Comparison of ENCODE assay signal across 1 cellular context in the genomic region with DNA sequence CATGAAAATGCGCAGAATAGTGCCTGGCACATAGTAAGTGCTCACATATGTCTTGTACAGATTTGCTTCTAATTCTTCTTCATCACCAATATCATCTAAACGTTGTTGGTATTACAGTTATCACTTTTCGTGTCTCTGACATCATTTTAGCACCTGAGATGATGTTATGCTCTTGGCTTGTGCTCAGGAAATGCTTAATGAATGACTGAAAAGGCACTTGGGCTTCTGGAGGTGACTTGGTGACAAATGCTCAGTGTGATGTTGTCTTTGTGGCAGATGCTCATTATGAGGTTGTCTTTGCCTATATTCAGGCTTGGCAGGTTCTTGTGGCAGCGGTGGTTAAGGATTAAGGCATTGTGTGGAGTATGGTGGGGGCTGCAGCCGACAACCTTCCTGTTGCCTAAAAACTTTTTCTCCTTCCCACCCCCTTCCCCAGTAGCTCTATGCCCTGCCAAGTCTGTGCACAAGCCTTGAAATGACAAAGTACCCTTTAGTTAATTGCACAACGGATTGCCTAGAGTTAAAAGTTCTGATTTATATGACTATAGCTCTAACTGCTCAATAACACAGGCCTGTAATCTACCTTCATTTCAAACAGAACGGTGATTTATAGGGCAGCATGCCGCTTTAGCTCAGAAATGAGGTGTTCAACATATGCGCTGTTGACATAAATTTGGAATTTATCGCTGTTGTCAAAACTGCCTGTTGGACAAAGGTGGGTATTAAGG.
A peak's percentile ranks its signal among the peaks of the same experiment; 100 is the strongest.
TF ChIP-seq lines count a peak whose summit lies in the region.

No MANE protein-coding gene starts in this region.

TF ChIP-seq in HEK293, 187 proteins besides CTCF, POLR2A, EP300 and RAD21 (continued from another document):
- TF ChIP-seq, protein P1, sequence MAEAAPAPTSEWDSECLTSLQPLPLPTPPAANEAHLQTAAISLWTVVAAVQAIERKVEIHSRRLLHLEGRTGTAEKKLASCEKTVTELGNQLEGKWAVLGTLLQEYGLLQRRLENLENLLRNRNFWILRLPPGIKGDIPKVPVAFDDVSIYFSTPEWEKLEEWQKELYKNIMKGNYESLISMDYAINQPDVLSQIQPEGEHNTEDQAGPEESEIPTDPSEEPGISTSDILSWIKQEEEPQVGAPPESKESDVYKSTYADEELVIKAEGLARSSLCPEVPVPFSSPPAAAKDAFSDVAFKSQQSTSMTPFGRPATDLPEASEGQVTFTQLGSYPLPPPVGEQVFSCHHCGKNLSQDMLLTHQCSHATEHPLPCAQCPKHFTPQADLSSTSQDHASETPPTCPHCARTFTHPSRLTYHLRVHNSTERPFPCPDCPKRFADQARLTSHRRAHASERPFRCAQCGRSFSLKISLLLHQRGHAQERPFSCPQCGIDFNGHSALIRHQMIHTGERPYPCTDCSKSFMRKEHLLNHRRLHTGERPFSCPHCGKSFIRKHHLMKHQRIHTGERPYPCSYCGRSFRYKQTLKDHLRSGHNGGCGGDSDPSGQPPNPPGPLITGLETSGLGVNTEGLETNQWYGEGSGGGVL (tag by site-specific recombination; IDR thresholded peaks at IDR 0.05) = no peak
- TF ChIP-seq SP7 (tag by site-specific recombination; IDR thresholded peaks at IDR 0.05) = peak; percentile 96
- TF ChIP-seq KLF7 (tag by site-specific recombination; IDR thresholded peaks at IDR 0.05; ENCODE audit: borderline replicate concordance) = no peak
- peak; percentile 72 for TF ChIP-seq OSR2 (tag by site-specific recombination; IDR thresholded peaks at IDR 0.05)
- no peak for TF ChIP-seq ZNF24 (tag by site-specific recombination; IDR thresholded peaks at IDR 0.05)
- TF ChIP-seq, protein P2, sequence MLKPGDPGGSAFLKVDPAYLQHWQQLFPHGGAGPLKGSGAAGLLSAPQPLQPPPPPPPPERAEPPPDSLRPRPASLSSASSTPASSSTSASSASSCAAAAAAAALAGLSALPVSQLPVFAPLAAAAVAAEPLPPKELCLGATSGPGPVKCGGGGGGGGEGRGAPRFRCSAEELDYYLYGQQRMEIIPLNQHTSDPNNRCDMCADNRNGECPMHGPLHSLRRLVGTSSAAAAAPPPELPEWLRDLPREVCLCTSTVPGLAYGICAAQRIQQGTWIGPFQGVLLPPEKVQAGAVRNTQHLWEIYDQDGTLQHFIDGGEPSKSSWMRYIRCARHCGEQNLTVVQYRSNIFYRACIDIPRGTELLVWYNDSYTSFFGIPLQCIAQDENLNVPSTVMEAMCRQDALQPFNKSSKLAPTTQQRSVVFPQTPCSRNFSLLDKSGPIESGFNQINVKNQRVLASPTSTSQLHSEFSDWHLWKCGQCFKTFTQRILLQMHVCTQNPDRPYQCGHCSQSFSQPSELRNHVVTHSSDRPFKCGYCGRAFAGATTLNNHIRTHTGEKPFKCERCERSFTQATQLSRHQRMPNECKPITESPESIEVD (tag by site-specific recombination; IDR thresholded peaks at IDR 0.05) = peak; percentile 70
- no peak for TF ChIP-seq ZIC2 (tag by site-specific recombination; IDR thresholded peaks at IDR 0.05)
- TF ChIP-seq ZNF114 (tag by site-specific recombination; IDR thresholded peaks at IDR 0.05) = no peak
- TF ChIP-seq ZFP3 (tag by site-specific recombination; IDR thresholded peaks at IDR 0.05; ENCODE audit: low read depth) = no peak
- no peak for TF ChIP-seq ZNF23 (tag by site-specific recombination; IDR thresholded peaks at IDR 0.05; ENCODE audit: borderline replicate concordance)
- TF ChIP-seq, protein P3, sequence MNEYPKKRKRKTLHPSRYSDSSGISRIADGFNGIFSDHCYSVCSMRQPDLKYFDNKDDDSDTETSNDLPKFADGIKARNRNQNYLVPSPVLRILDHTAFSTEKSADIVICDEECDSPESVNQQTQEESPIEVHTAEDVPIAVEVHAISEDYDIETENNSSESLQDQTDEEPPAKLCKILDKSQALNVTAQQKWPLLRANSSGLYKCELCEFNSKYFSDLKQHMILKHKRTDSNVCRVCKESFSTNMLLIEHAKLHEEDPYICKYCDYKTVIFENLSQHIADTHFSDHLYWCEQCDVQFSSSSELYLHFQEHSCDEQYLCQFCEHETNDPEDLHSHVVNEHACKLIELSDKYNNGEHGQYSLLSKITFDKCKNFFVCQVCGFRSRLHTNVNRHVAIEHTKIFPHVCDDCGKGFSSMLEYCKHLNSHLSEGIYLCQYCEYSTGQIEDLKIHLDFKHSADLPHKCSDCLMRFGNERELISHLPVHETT (tag by site-specific recombination; IDR thresholded peaks at IDR 0.05) = 0 out of 2 replicates have a peak, but pooled peaks have one; percentile 25
- TF ChIP-seq GFI1B (tag by site-specific recombination; IDR thresholded peaks at IDR 0.05) = peak; percentile 94
- TF ChIP-seq, protein P4, sequence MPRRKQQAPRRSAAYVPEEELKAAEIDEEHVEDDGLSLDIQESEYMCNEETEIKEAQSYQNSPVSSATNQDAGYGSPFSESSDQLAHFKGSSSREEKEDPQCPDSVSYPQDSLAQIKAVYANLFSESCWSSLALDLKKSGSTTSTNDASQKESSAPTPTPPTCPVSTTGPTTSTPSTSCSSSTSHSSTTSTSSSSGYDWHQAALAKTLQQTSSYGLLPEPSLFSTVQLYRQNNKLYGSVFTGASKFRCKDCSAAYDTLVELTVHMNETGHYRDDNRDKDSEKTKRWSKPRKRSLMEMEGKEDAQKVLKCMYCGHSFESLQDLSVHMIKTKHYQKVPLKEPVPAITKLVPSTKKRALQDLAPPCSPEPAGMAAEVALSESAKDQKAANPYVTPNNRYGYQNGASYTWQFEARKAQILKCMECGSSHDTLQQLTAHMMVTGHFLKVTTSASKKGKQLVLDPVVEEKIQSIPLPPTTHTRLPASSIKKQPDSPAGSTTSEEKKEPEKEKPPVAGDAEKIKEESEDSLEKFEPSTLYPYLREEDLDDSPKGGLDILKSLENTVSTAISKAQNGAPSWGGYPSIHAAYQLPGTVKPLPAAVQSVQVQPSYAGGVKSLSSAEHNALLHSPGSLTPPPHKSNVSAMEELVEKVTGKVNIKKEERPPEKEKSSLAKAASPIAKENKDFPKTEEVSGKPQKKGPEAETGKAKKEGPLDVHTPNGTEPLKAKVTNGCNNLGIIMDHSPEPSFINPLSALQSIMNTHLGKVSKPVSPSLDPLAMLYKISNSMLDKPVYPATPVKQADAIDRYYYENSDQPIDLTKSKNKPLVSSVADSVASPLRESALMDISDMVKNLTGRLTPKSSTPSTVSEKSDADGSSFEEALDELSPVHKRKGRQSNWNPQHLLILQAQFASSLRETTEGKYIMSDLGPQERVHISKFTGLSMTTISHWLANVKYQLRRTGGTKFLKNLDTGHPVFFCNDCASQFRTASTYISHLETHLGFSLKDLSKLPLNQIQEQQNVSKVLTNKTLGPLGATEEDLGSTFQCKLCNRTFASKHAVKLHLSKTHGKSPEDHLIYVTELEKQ (tag by site-specific recombination; IDR thresholded peaks at IDR 0.05; ENCODE audit: borderline replicate concordance) = no peak
- 0 out of 2 replicates have a peak, but pooled peaks have one; percentile 23 for TF ChIP-seq ZBTB8A (tag by site-specific recombination; IDR thresholded peaks at IDR 0.05)
- no peak for TF ChIP-seq ZNF311 (tag by site-specific recombination; IDR thresholded peaks at IDR 0.05; ENCODE audit: borderline replicate concordance)
- TF ChIP-seq ZNF324 (tag by site-specific recombination; IDR thresholded peaks at IDR 0.05) = no peak
- TF ChIP-seq ZSCAN16 (tag by site-specific recombination; IDR thresholded peaks at IDR 0.05) = no peak
- TF ChIP-seq EGR2 (tag by site-specific recombination; IDR thresholded peaks at IDR 0.05; ENCODE audit: low read depth) = no peak
- TF ChIP-seq ZBTB21 (tag by site-specific recombination; IDR thresholded peaks at IDR 0.05) = peak; percentile 33; the same call in 1 of the 2 replicates
- TF ChIP-seq FEZF1 (tag by site-specific recombination; IDR thresholded peaks at IDR 0.05) = peak; percentile 59
- TF ChIP-seq YY2 (tag by site-specific recombination; IDR thresholded peaks at IDR 0.05) = no peak
- TF ChIP-seq ZNF48 (tag by site-specific recombination; IDR thresholded peaks at IDR 0.05) = no peak
- TF ChIP-seq ZNF341 (tag by site-specific recombination; IDR thresholded peaks at IDR 0.05; ENCODE audit: low read depth) = no peak
- TF ChIP-seq, protein P5, sequence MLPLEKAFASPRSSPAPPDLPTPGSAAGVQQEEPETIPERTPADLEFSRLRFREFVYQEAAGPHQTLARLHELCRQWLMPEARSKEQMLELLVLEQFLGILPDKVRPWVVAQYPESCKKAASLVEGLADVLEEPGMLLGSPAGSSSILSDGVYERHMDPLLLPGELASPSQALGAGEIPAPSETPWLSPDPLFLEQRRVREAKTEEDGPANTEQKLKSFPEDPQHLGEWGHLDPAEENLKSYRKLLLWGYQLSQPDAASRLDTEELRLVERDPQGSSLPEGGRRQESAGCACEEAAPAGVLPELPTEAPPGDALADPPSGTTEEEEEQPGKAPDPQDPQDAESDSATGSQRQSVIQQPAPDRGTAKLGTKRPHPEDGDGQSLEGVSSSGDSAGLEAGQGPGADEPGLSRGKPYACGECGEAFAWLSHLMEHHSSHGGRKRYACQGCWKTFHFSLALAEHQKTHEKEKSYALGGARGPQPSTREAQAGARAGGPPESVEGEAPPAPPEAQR (tag by site-specific recombination; IDR thresholded peaks at IDR 0.05) = no peak
- no peak for TF ChIP-seq ZNF184 (tag by site-specific recombination; IDR thresholded peaks at IDR 0.05)
- TF ChIP-seq ZNF391 (tag by site-specific recombination; IDR thresholded peaks at IDR 0.05; ENCODE audit: borderline replicate concordance, low read depth) = no peak
- TF ChIP-seq ZNF623 (tag by site-specific recombination; IDR thresholded peaks at IDR 0.05) = no peak
- TF ChIP-seq ZNF654 (tag by site-specific recombination; IDR thresholded peaks at IDR 0.05; ENCODE audit: low read depth) = no peak
- TF ChIP-seq, protein P6, sequence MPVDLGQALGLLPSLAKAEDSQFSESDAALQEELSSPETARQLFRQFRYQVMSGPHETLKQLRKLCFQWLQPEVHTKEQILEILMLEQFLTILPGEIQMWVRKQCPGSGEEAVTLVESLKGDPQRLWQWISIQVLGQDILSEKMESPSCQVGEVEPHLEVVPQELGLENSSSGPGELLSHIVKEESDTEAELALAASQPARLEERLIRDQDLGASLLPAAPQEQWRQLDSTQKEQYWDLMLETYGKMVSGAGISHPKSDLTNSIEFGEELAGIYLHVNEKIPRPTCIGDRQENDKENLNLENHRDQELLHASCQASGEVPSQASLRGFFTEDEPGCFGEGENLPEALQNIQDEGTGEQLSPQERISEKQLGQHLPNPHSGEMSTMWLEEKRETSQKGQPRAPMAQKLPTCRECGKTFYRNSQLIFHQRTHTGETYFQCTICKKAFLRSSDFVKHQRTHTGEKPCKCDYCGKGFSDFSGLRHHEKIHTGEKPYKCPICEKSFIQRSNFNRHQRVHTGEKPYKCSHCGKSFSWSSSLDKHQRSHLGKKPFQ (tag by site-specific recombination; IDR thresholded peaks at IDR 0.05) = no peak
- peak; percentile 51; the same call in 1 of the 2 replicates for TF ChIP-seq TCF7L2 (IDR thresholded peaks at IDR 0.05; ENCODE audit: borderline replicate concordance, low read depth, low read length)
- TF ChIP-seq ZNF707 (tag by site-specific recombination; IDR thresholded peaks at IDR 0.05) = no peak
- TF ChIP-seq ZNF629 (tag by site-specific recombination; IDR thresholded peaks at IDR 0.05) = peak; percentile 79
- TF ChIP-seq, protein P7, sequence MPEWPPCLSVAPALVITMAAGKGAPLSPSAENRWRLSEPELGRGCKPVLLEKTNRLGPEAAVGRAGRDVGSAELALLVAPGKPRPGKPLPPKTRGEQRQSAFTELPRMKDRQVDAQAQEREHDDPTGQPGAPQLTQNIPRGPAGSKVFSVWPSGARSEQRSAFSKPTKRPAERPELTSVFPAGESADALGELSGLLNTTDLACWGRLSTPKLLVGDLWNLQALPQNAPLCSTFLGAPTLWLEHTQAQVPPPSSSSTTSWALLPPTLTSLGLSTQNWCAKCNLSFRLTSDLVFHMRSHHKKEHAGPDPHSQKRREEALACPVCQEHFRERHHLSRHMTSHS (tag by site-specific recombination; IDR thresholded peaks at IDR 0.05) = peak; percentile 67; the same call in 1 of the 2 replicates
- TF ChIP-seq ZNF366 (tag by site-specific recombination; conservative IDR thresholded peaks at IDR 0.05) = peak; percentile 46; the same call in 1 of the 2 replicates
- no peak for TF ChIP-seq ZNF174 (tag by site-specific recombination; IDR thresholded peaks at IDR 0.05)
- TF ChIP-seq SCRT2 (tag by site-specific recombination; IDR thresholded peaks at IDR 0.05) = peak; percentile 47; the same call in 1 of the 2 replicates
- TF ChIP-seq ZNF529 (tag by site-specific recombination; IDR thresholded peaks at IDR 0.05; ENCODE audit: insufficient replicate concordance) = no peak
- no peak for TF ChIP-seq ZNF596 (tag by site-specific recombination; IDR thresholded peaks at IDR 0.05)
- no peak for TF ChIP-seq ZNF335 (tag by site-specific recombination; conservative IDR thresholded peaks at IDR 0.05)
- no peak for TF ChIP-seq ZBTB48 (tag by site-specific recombination; IDR thresholded peaks at IDR 0.05)
- TF ChIP-seq MEIS1 (CRISPR knock-in tag; IDR thresholded peaks at IDR 0.05; ENCODE audit: borderline replicate concordance) = no peak
